In genomic region chr18:32802606-32803451, GRCh38 we compare ENCODE assay signal across 14 cellular contexts. TPM values are rescaled to one million over a fixed set of nuclear protein-coding genes. Genes with fewer than 3 reads are reported as not detected.
DNase-seq lines count a peak whose midpoint lies in the region; ATAC-seq, FAIRE-seq and TF ChIP-seq lines count a peak whose summit lies in the region.
"Had no signal": no experiment of that assay in that cellular context is flagged by ENCODE, and none has a peak within 500 bp of the region (broad histone marks: within the 10 kb centered on the region; RNA-seq: fewer than 3 reads in every experiment).

No MANE protein-coding gene starts in this region.

- ATAC-seq in GM21367 (IDR thresholded peaks at IDR 0.05; ENCODE audit: unreplicated experiment) (peak; percentile 53), HG03064 (IDR thresholded peaks at IDR 0.05; ENCODE audit: low read depth, unreplicated experiment) (peak; percentile 47)
- no peak for ATAC-seq in stimulated activated naive CD8-positive, alpha-beta T cell treated with anti-CD3 and anti-CD28 coated beads, Interleukin-15, Interleukin-2, amounts not matched to agents 100 U/mL and 50 U/mL, for 24 hours

- H3K36me3 Mint-ChIP-seq in activated naive CD4-positive, alpha-beta T cell treated with anti-CD3 and anti-CD28 coated beads, Interleukin-2, amount 10 ng/mL, durations not matched to agents 7 days and 5 days, result no peaks in the 10 kb centered on the region
- H3K36me3 Mint-ChIP-seq: mesothelial cell of epicardium had no signal

- no peak for DNase-seq in GM12892 (ENCODE audit: insufficient read length)
- DNase-seq in RCC 7860 (ENCODE audit: low spot score), result peak; percentile 45
- no peak for DNase-seq in activated naive CD4-positive, alpha-beta T cell treated with anti-CD3 and anti-CD28 coated beads, Interleukin-2, amount 10 ng/mL, durations not matched to agents 7 days and 5 days
- DNase-seq in RPMI8226, result no peak
- no peak for DNase-seq in stimulated activated naive CD8-positive, alpha-beta T cell treated with anti-CD3 and anti-CD28 coated beads, Interleukin-15, Interleukin-2, amounts not matched to agents 100 U/mL and 50 U/mL, for 24 hours
- DNase-seq in stimulated activated CD4-positive, alpha-beta T cell treated with anti-CD3 and anti-CD28 coated beads, Interleukin-4, amount 100 ng/mL, for 24 hours, result no peak
- DNase-seq: activated T-cell treated with anti-CD3 and anti-CD28 coated beads, Interleukin-2, amount 50 U/mL, for 48 hours; foreskin melanocyte; NCI-H774; stimulated activated CD4-positive, alpha-beta T cell treated with anti-CD3 and anti-CD28 coated beads, Interleukin-15, amount 100 ng/mL, for 24 hours; substantia nigra had no signal

- H3K4me3 Mint-ChIP-seq in activated naive CD4-positive, alpha-beta T cell treated with anti-CD3 and anti-CD28 coated beads, Interleukin-2, amount 10 ng/mL, durations not matched to agents 7 days and 5 days, result no peak overlapping the region
- H3K4me3 Mint-ChIP-seq: mesothelial cell of epicardium had no signal

- no peaks in the 10 kb centered on the region for H3K4me1 Mint-ChIP-seq in activated naive CD4-positive, alpha-beta T cell treated with anti-CD3 and anti-CD28 coated beads, Interleukin-2, amount 10 ng/mL, durations not matched to agents 7 days and 5 days
- H3K4me1 Mint-ChIP-seq: mesothelial cell of epicardium had no signal

- peaks cover 3% of the 10 kb centered on the region for H3K9me3 Mint-ChIP-seq in activated naive CD4-positive, alpha-beta T cell treated with anti-CD3 and anti-CD28 coated beads, Interleukin-2, amount 10 ng/mL, durations not matched to agents 7 days and 5 days

- no peak for TF ChIP-seq POLR2A in GM12892 (IDR thresholded peaks at IDR 0.05; ENCODE audit: low read depth, low read length)

- no peak overlapping the region for H3K27ac Mint-ChIP-seq in activated naive CD4-positive, alpha-beta T cell treated with anti-CD3 and anti-CD28 coated beads, Interleukin-2, amount 10 ng/mL, durations not matched to agents 7 days and 5 days
- H3K27ac Mint-ChIP-seq: mesothelial cell of epicardium had no signal

- FAIRE-seq in GM12892 (lab: Jason Lieb, UNC) (peak; percentile 38), RCC 7860 (lab: Jason Lieb, UNC) (no peak)

- H3K27me3 Mint-ChIP-seq in activated naive CD4-positive, alpha-beta T cell treated with anti-CD3 and anti-CD28 coated beads, Interleukin-2, amount 10 ng/mL, durations not matched to agents 7 days and 5 days, result no peaks in the 10 kb centered on the region

- CTCF ChIA-PET in activated naive CD4-positive, alpha-beta T cell treated with anti-CD3 and anti-CD28 coated beads, Interleukin-2, amount 10 ng/mL, durations not matched to agents 7 days and 5 days (lab: Charles Lee), result no interaction called here

RNA-seq across cellular contexts. Expression of gene KLHL14, which starts 30.0 kb away (rescaled TPM):
- 1.1 TPM for polyA plus RNA-seq in GM12892 (2012; ENCODE audit: missing spikeins)
